1 cellular context compared by ENCODE assay signal in genomic region chrX:119477812-119478232, GRCh38.
TF ChIP-seq lines count a peak whose summit lies in the region.

No MANE protein-coding gene starts in this region.

TF ChIP-seq in K562, 482 proteins besides CTCF, POLR2A, EP300 and RAD21 (continued from another document):
- no peak for TF ChIP-seq ZBTB12 (CRISPR knock-in tag; IDR thresholded peaks at IDR 0.05)
TF ChIP-seq in K562: peak in this region for 54.
